Comparison of ENCODE assay signal across 16 cellular contexts in genomic region chr16:19560078-19560477, GRCh38. TPM values are rescaled to one million over a fixed set of nuclear protein-coding genes. Genes with fewer than 3 reads are reported as not detected.
DNase-seq lines count a peak whose midpoint lies in the region; ATAC-seq, FAIRE-seq and TF ChIP-seq lines count a peak whose summit lies in the region.
"Had no signal": no experiment of that assay in that cellular context is flagged by ENCODE, and none has a peak within 500 bp of the region (broad histone marks: within the 10 kb centered on the region; RNA-seq: fewer than 3 reads in every experiment).

No MANE protein-coding gene starts in this region.

- no peak for ATAC-seq in K562
- no peak for ATAC-seq in naive thymus-derived CD8-positive, alpha-beta T cell
- no peak for ATAC-seq in activated naive CD4-positive, alpha-beta T cell treated with anti-CD3 and anti-CD28 coated beads, Interleukin-2, amount 50 U/mL, for 72 hours
- ATAC-seq: GM12878 had no signal

- H3K4me3 ChIP-seq in K562 (no peak overlapping the region), dorsolateral prefrontal cortex (no peak overlapping the region)
- H3K4me3 ChIP-seq: BLaER1, GM12878 had no signal

- H3K27me3 ChIP-seq in K562 (ENCODE audit: control insufficient read depth in 2 of 2, insufficient read depth in 2 of 2, low read length in 2 of 2) (no peaks in the 10 kb centered on the region), dorsolateral prefrontal cortex (no peaks in the 10 kb centered on the region)
- H3K27me3 ChIP-seq: BE2C, BLaER1 had no signal

- intact Hi-C loops in K562 (cut with micrococcal nuclease), result no loop called here
- intact Hi-C loops in dorsolateral prefrontal cortex (cut with DNase I), result no loop called here

- POLR2A ChIA-PET in K562 (lab: Yijun Ruan, JAX), result no interaction called here
- POLR2A ChIA-PET in naive thymus-derived CD8-positive, alpha-beta T cell (lab: Charles Lee), result interaction anchor here (0.7 kb wide), 1 partner anchor 334 kb away, joined by 3 read pairs; no protein-coding TSS in a partner anchor

- H3K79me2 ChIP-seq in K562 (ENCODE audit: control insufficient read depth, insufficient read depth, low read length), result no peaks in the 10 kb centered on the region

- TF ChIP-seq CTCF in K562 (IDR thresholded peaks at IDR 0.05 in 2 of 3, conservative IDR thresholded peaks at IDR 0.05 in 1 of 3; ENCODE audit: insufficient read depth in 2 of 3, low read depth in 1 of 3, low read length in 3 of 3) (no peak), dorsolateral prefrontal cortex (IDR thresholded peaks at IDR 0.05 in 54 of 56, conservative IDR thresholded peaks at IDR 0.05 in 2 of 56; ENCODE audit: low read depth in 1 of 56, partially characterized antibody in 56 of 56) (no peak)

- H3K27ac Mint-ChIP-seq in naive thymus-derived CD8-positive, alpha-beta T cell, result no peak overlapping the region
- no peak overlapping the region for H3K27ac Mint-ChIP-seq in activated naive CD4-positive, alpha-beta T cell treated with anti-CD3 and anti-CD28 coated beads, Interleukin-2, amount 50 U/mL, for 72 hours

- no peak for TF ChIP-seq RAD21 in K562 (CRISPR knock-in tag; conservative IDR thresholded peaks at IDR 0.05 in 1 of 2, IDR thresholded peaks at IDR 0.05 in 1 of 2)

- peaks cover 0 to 2% of the 10 kb centered on the region in 2 experiments; a peak in 2 of 5 replicates for H3K4me1 ChIP-seq in K562 (replicated peaks in 1 of 2; ENCODE audit: control insufficient read depth in 2 of 2, insufficient read depth in 2 of 2, low read length in 2 of 2)
- H3K4me1 ChIP-seq: BE2C, BLaER1 had no signal

- no peak for TF ChIP-seq POLR2A in K562 (conservative IDR thresholded peaks at IDR 0.05)

- H2AFZ ChIP-seq in K562 (ENCODE audit: low read depth, low read length), result no peak overlapping the region

- TF ChIP-seq EP300 in K562 (IDR thresholded peaks at IDR 0.05; ENCODE audit: low read length), result no peak

- no peaks in the 10 kb centered on the region for H3K27me3 Mint-ChIP-seq in naive thymus-derived CD8-positive, alpha-beta T cell
- H3K27me3 Mint-ChIP-seq: CD4-positive, alpha-beta memory T cell; CD4-positive, CD25-positive, alpha-beta regulatory T cell; CD8-positive, alpha-beta memory T cell had no signal

- H3K36me3 ChIP-seq in K562 (ENCODE audit: control insufficient read depth, insufficient read depth, low read length), result no peaks in the 10 kb centered on the region; the same call in 2 of the 3 replicates

- CTCF ChIA-PET in K562 (lab: Yijun Ruan, JAX; ENCODE audit: low intra/inter-chr PET ratio), result interaction anchor here (0.7 to 2.2 kb wide), 3 partner anchors 326 to 793 kb away, joined by 3 to 14 read pairs (median 4); no protein-coding TSS in a partner anchor

- H3K4me1 Mint-ChIP-seq in naive thymus-derived CD8-positive, alpha-beta T cell, result peaks cover 9 to 26% (median 21%) of the 10 kb centered on the region in 4 donors

- H4K20me1 ChIP-seq in K562 (replicated peaks; ENCODE audit: control insufficient read depth, insufficient read depth, low read length), result no peaks in the 10 kb centered on the region
- H4K20me1 ChIP-seq: BLaER1 had no signal

- peaks cover 0 to 5% (median 0%) of the 10 kb centered on the region in 9 donors for H3K9me3 Mint-ChIP-seq in naive thymus-derived CD8-positive, alpha-beta T cell
- H3K9me3 Mint-ChIP-seq in activated naive CD4-positive, alpha-beta T cell treated with anti-CD3 and anti-CD28 coated beads, Interleukin-2, amount 50 U/mL, for 72 hours, result peaks cover 0 to 5% of the 10 kb centered on the region in 2 donors
- H3K9me3 Mint-ChIP-seq: CD8-positive, alpha-beta memory T cell had no signal

- FAIRE-seq in K562 (lab: Jason Lieb, UNC), result no peak
- FAIRE-seq: GM12878, GM12892 had no signal

- H3K9ac ChIP-seq in K562 (ENCODE audit: insufficient read depth in 1 of 2, low read depth in 2 of 2, low read length in 2 of 2), result no peak overlapping the region
- H3K9ac ChIP-seq: BLaER1 had no signal

- in situ Hi-C loops in K562 (cut with MboI), result no loop called here

- no peak overlapping the region for H3K4me3 Mint-ChIP-seq in naive thymus-derived CD8-positive, alpha-beta T cell
- H3K4me3 Mint-ChIP-seq: CD14-positive monocyte had no signal

- DNase-seq in K562 (ENCODE audit: extremely low read depth in 1 of 4, low spot score in 3 of 4) (no peak), dorsolateral prefrontal cortex (no peak), substantia nigra (lab: John Stamatoyannopoulos, UW) (no peak), dermis blood vessel endothelial cell (no peak)
- DNase-seq in naive thymus-derived CD8-positive, alpha-beta T cell, result no peak
- no peak for DNase-seq in activated naive CD4-positive, alpha-beta T cell treated with anti-CD3 and anti-CD28 coated beads, Interleukin-2, amount 50 U/mL, for 72 hours (ENCODE audit: low spot score in 2 of 2)
- DNase-seq: 8988T, DND-41 had no signal

- BruUV-seq in K562 (replicated peaks; lab: Mats Ljungman, UMichigan), result no TSS peak

- WGBS in K562 (ENCODE audit: insufficient coverage, low coverage, missing lambda C conversion rate), result 41% methylated on average over 4 of the region's 4 CpGs

- peaks cover 3 to 11% (median 5%) of the 10 kb centered on the region in 3 donors for H3K36me3 Mint-ChIP-seq in naive thymus-derived CD8-positive, alpha-beta T cell
- peaks cover 11 to 20% of the 10 kb centered on the region in 2 donors for H3K36me3 Mint-ChIP-seq in activated naive CD4-positive, alpha-beta T cell treated with anti-CD3 and anti-CD28 coated beads, Interleukin-2, amount 50 U/mL, for 72 hours

- H3K27ac ChIP-seq in K562 (ENCODE audit: extremely low read depth, low read depth, low read length) (no peak overlapping the region), dorsolateral prefrontal cortex (peak overlapping the region in 33 of 59 donors; percentile 5 to 98 (median 76)), substantia nigra (ENCODE audit: low read depth, low read length, poor library complexity, severe bottlenecking) (peak overlapping the region; percentile 59)
- H3K27ac ChIP-seq: BLaER1 had no signal

- no peaks in the 10 kb centered on the region for H3K9me1 ChIP-seq in K562 (ENCODE audit: control insufficient read depth, insufficient read depth, low read length)

- no peak overlapping the region for H3K4me2 ChIP-seq in K562 (ENCODE audit: insufficient read depth, low read length)
- H3K4me2 ChIP-seq: BLaER1 had no signal

- no peaks in the 10 kb centered on the region for H3K9me3 ChIP-seq in K562 (replicated peaks; ENCODE audit: control insufficient read depth, insufficient read depth, low read depth, low read length)
- H3K9me3 ChIP-seq: BE2C, BLaER1 had no signal

RNA-seq across cellular contexts. Expression of gene VPS35L, which starts 4.6 kb away (rescaled TPM):
- 79.5 and 124 TPM in 2 replicates for total RNA-seq in K562 (2011; cell fraction: chromatin; rRNA removed; ENCODE audit: low replicate concordance)
- total RNA-seq in K562 (2011; cell fraction: nucleolus; rRNA removed), result 50.9 and 57.6 TPM in 2 replicates
- 64.1 and 74.5 TPM in 2 replicates for total RNA-seq in K562 (2011; cell fraction: nucleoplasm; rRNA removed)
- total RNA-seq in K562 (2014; rRNA removed), result 9.0 and 10.2 TPM in 2 replicates
- total RNA-seq in K562 (2014; rRNA removed; fragmentation: Illumina TruSeq; extraction: Trizol), result 18.2 and 20.1 TPM in 2 replicates
- 21.3 and 22.6 TPM in 2 replicates for total RNA-seq in K562 (2015; rRNA removed; fragmentation: Illumina TruSeq; extraction: Trizol)
- 25.8 and 28.3 TPM in 2 replicates for total RNA-seq in K562 (2021)
- 15.6 and 16.9 TPM in 2 replicates for polyA plus RNA-seq in K562 (2011; rRNA removed)
- 10.9 and 11.5 TPM in 2 replicates for polyA plus RNA-seq in K562 (2011; cell fraction: cytosol; rRNA removed)
- 18.3 and 20.0 TPM in 2 replicates for polyA plus RNA-seq in K562 (2011; cell fraction: nucleus; rRNA removed)
- 16.5 and 19.9 TPM in 2 replicates for polyA plus RNA-seq in K562 (2012)
- 26.7 and 30.4 TPM in 2 replicates for polyA plus RNA-seq in K562 (2014; fragmentation: Illumina TruSeq; extraction: Trizol)
- 10 to 100 TPM; 18.3 to 27.1 TPM for polyA plus RNA-seq in K562 (2014; fragmentation: Nextera tagmentation; extraction: Ambion mirVana)
- 14.1 and 16.2 TPM in 2 replicates for polyA plus RNA-seq in K562 (2014; rRNA removed)
- 40.8 and 46.6 TPM in 2 replicates for polyA minus RNA-seq in K562 (2011; rRNA and poly(A)+ RNA removed)
- polyA minus RNA-seq in K562 (2011; cell fraction: cytosol; rRNA and poly(A)+ RNA removed), result 18.8 and 35.3 TPM in 2 replicates
- polyA minus RNA-seq in K562 (2011; cell fraction: nucleus; rRNA and poly(A)+ RNA removed), result 30.4 and 44.1 TPM in 2 replicates
- 100 to 1,000 TPM in 51 of 120 experiments, 10 to 100 TPM in 69; 61.8 to 152 (median 97.7) TPM for total RNA-seq in dorsolateral prefrontal cortex
- 10 to 100 TPM; 45.6 to 47.8 TPM for total RNA-seq in naive thymus-derived CD8-positive, alpha-beta T cell
- 10 to 100 TPM; 41.6 to 53.7 (median 44.6) TPM for polyA plus RNA-seq in naive thymus-derived CD8-positive, alpha-beta T cell
- 10 to 100 TPM; 47.5 to 49.0 TPM for total RNA-seq in activated naive CD4-positive, alpha-beta T cell treated with anti-CD3 and anti-CD28 coated beads, Interleukin-2, amount 50 U/mL, for 72 hours
- 36.4 and 50.3 TPM in 2 replicates for total RNA-seq in dermis blood vessel endothelial cell

RNA-seq across cellular contexts. Expression of gene CCP110, which starts 36.3 kb away (rescaled TPM):
- total RNA-seq in K562 (2011; cell fraction: chromatin; rRNA removed; ENCODE audit: low replicate concordance), result 14.0 and 52.4 TPM in 2 replicates
- total RNA-seq in K562 (2011; cell fraction: nucleolus; rRNA removed), result 7.0 and 8.6 TPM in 2 replicates
- 25.3 and 45.2 TPM in 2 replicates for total RNA-seq in K562 (2011; cell fraction: nucleoplasm; rRNA removed)
- total RNA-seq in K562 (2014; rRNA removed) (10.1 and 10.3 TPM in 2 replicates), K562 (2014; rRNA removed; fragmentation: Illumina TruSeq; extraction: Trizol) (14.3 and 15.4 TPM in 2 replicates), K562 (2015; rRNA removed; fragmentation: Illumina TruSeq; extraction: Trizol) (11.9 and 14.1 TPM in 2 replicates), K562 (2021) (12.1 and 12.3 TPM in 2 replicates), dorsolateral prefrontal cortex (100 to 1,000 TPM in 50 of 120 experiments, 10 to 100 TPM in 70; 47.2 to 216 (median 93.1) TPM), dermis blood vessel endothelial cell (7.8 and 18.8 TPM in 2 replicates)
- polyA plus RNA-seq in K562 (2011; rRNA removed) (12.1 and 14.8 TPM in 2 replicates), K562 (2014; fragmentation: Illumina TruSeq; extraction: Trizol) (12.7 and 16.1 TPM in 2 replicates), K562 (2014; fragmentation: Nextera tagmentation; extraction: Ambion mirVana) (1 to 10 TPM; 3.5 to 4.4 TPM), K562 (2014; rRNA removed) (9.3 and 9.5 TPM in 2 replicates)
- polyA plus RNA-seq in K562 (2011; cell fraction: cytosol; rRNA removed), result 1.7 and 4.9 TPM in 2 replicates
- polyA plus RNA-seq in K562 (2011; cell fraction: nucleus; rRNA removed), result 10.1 and 11.1 TPM in 2 replicates
- polyA plus RNA-seq in K562 (2012), result 9.6 and 11.8 TPM in 2 replicates
- polyA minus RNA-seq in K562 (2011; rRNA and poly(A)+ RNA removed), result 13.5 and 18.5 TPM in 2 replicates
- 7.8 and 8.6 TPM in 2 replicates for polyA minus RNA-seq in K562 (2011; cell fraction: cytosol; rRNA and poly(A)+ RNA removed)
- polyA minus RNA-seq in K562 (2011; cell fraction: nucleus; rRNA and poly(A)+ RNA removed), result 10.4 and 17.3 TPM in 2 replicates
- total RNA-seq in naive thymus-derived CD8-positive, alpha-beta T cell, result 10 to 100 TPM; 17.4 to 20.5 TPM
- polyA plus RNA-seq in naive thymus-derived CD8-positive, alpha-beta T cell, result 10 to 100 TPM in 1 of 3 donors, 1 to 10 TPM in 2; 7.5 to 11.3 (median 8.2) TPM
- total RNA-seq in activated naive CD4-positive, alpha-beta T cell treated with anti-CD3 and anti-CD28 coated beads, Interleukin-2, amount 50 U/mL, for 72 hours, result 10 to 100 TPM; 29.3 to 49.7 TPM

RNA-seq across cellular contexts. Expression of gene GDE1, which starts 38.2 kb away (rescaled TPM):
- total RNA-seq in K562 (2011; cell fraction: chromatin; rRNA removed; ENCODE audit: low replicate concordance), result 21.1 and 36.6 TPM in 2 replicates
- 20.9 and 25.5 TPM in 2 replicates for total RNA-seq in K562 (2011; cell fraction: nucleolus; rRNA removed)
- total RNA-seq in K562 (2011; cell fraction: nucleoplasm; rRNA removed), result 31.8 and 53.7 TPM in 2 replicates
- total RNA-seq in K562 (2014; rRNA removed), result 22.3 and 25.5 TPM in 2 replicates
- 36.5 and 40.5 TPM in 2 replicates for total RNA-seq in K562 (2014; rRNA removed; fragmentation: Illumina TruSeq; extraction: Trizol)
- total RNA-seq in K562 (2015; rRNA removed; fragmentation: Illumina TruSeq; extraction: Trizol), result 18.2 and 20.8 TPM in 2 replicates
- total RNA-seq in K562 (2021), result 34.0 and 36.6 TPM in 2 replicates
- polyA plus RNA-seq in K562 (2011; rRNA removed), result 27.6 and 33.5 TPM in 2 replicates
- 20.2 and 25.3 TPM in 2 replicates for polyA plus RNA-seq in K562 (2011; cell fraction: cytosol; rRNA removed)
- 7.0 and 10.0 TPM in 2 replicates for polyA plus RNA-seq in K562 (2011; cell fraction: nucleus; rRNA removed)
- polyA plus RNA-seq in K562 (2012), result 31.1 and 35.2 TPM in 2 replicates
- polyA plus RNA-seq in K562 (2014; fragmentation: Illumina TruSeq; extraction: Trizol), result 32.5 and 35.5 TPM in 2 replicates
- polyA plus RNA-seq in K562 (2014; fragmentation: Nextera tagmentation; extraction: Ambion mirVana), result 10 to 100 TPM; 18.8 to 21.7 TPM
- 21.7 and 26.4 TPM in 2 replicates for polyA plus RNA-seq in K562 (2014; rRNA removed)
- polyA minus RNA-seq in K562 (2011; rRNA and poly(A)+ RNA removed), result 30.4 and 32.6 TPM in 2 replicates
- polyA minus RNA-seq in K562 (2011; cell fraction: cytosol; rRNA and poly(A)+ RNA removed), result 13.1 and 13.2 TPM in 2 replicates
- polyA minus RNA-seq in K562 (2011; cell fraction: nucleus; rRNA and poly(A)+ RNA removed), result 6.9 and 16.7 TPM in 2 replicates
- 100 to 1,000 TPM in 1 of 120 experiments, 10 to 100 TPM in 119; 35.8 to 104 (median 76.3) TPM for total RNA-seq in dorsolateral prefrontal cortex
- 10 to 100 TPM; 20.9 to 22.7 TPM for total RNA-seq in naive thymus-derived CD8-positive, alpha-beta T cell
- 10 to 100 TPM; 25.4 to 27.4 (median 27.0) TPM for polyA plus RNA-seq in naive thymus-derived CD8-positive, alpha-beta T cell
- 10 to 100 TPM; 16.8 to 29.6 TPM for total RNA-seq in activated naive CD4-positive, alpha-beta T cell treated with anti-CD3 and anti-CD28 coated beads, Interleukin-2, amount 50 U/mL, for 72 hours
- 33.9 and 52.9 TPM in 2 replicates for total RNA-seq in dermis blood vessel endothelial cell
